In the genomic region with DNA sequence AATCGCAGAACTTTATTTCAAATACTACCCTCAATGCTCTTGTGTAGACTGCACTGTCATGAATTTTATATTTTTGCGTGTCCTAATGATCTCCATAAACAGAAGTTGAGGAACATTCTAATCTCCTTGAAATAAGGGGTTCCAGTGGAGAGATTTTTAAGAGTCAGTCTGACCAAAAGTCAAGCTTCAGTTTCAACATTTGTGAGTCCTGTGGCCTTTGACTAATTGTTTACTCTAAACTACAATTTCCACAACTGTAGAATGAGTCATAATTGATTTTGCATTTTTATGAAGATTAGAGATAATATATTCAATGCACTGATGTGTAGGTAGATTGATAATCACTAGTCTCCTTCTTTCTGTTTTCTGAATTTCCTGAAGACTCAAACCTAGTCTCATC, we compare ENCODE assay signal across 21 cellular contexts.
"Had no signal": no experiment of that assay in that cellular context is flagged by ENCODE, and none has a peak within 500 bp of the region (broad histone marks: within the 10 kb centered on the region; RNA-seq: fewer than 3 reads in every experiment).

No MANE protein-coding gene starts in this region.

- H3K9ac ChIP-seq: KMS-11 had no signal

- H3K4me2 ChIP-seq: KMS-11 had no signal

- H3K4me1 Mint-ChIP-seq: IgD-negative memory B cell had no signal

- H3K27ac ChIP-seq: HL-60, KMS-11, SJCRH30 had no signal

- H3K4me3 ChIP-seq: K562, SJCRH30 had no signal

- H3K4me3 Mint-ChIP-seq: IgD-negative memory B cell had no signal

- DNase-seq: Kasumi-1, MM.1S, NCI-H1092 treated with DMSO at 0.1 percent for 48 hours, NCI-H1436, NCI-H187, NCI-H2029, NCI-H2081 treated with DMSO at 0.1 percent for 48 hours, NCI-H2171, NCI-H226, NCI-H446, NCI-H510A, NCI-H524 treated with DMSO at 0.1 percent for 48 hours, SHP77 treated with DMSO at 0.1 percent for 48 hours, SJCRH30 had no signal

- H3K9me3 Mint-ChIP-seq: IgD-negative memory B cell had no signal

- ATAC-seq: K562, Panc1, Right ventricle myocardium inferior, SK-N-SH treated with all-trans-retinoic acid at 6 μM for 48 hours had no signal

- H3K9me3 ChIP-seq: SJCRH30 had no signal

- H3K36me3 ChIP-seq: SJCRH30 had no signal

- H3K4me1 ChIP-seq: SJCRH30 had no signal
